ENCODE assay signal across 1 cellular context in genomic region chr2:64192080-64192479, GRCh38.
TF ChIP-seq lines count a peak whose summit lies in the region.

No MANE protein-coding gene starts in this region.

TF ChIP-seq in GM23338, 12 proteins besides CTCF, POLR2A, EP300 and RAD21 (continued from another document):
- TF ChIP-seq ETS1 (IDR thresholded peaks at IDR 0.05) (no peak), EZH2 (IDR thresholded peaks at IDR 0.05; ENCODE audit: low read depth, unreplicated experiment) (no peak), JUNB (IDR thresholded peaks at IDR 0.05; ENCODE audit: unreplicated experiment) (no peak), ZNF331 (CRISPR knock-in tag; IDR thresholded peaks at IDR 0.05; ENCODE audit: low read depth) (no peak)
TF ChIP-seq in GM23338: peak in this region for 0.
